20 cellular contexts compared by ENCODE assay signal in the genomic region with DNA sequence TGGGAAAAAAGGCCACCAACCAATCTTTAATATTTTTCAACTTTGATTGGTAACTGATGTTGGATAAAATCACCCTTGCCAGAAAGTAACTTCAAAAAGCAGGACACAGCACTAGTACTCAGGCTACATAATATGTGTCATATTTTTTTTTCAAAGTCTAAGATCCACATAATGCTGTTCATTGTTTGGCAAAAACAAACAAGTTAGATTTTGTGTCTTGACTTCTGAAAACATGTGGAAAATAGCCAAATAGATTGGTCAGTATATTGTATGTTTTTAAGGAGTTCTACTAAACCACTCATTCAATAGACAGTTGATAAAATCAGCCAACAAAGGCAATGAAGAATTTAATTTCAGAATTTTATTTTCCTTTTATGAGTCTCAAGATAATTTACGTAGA.
DNase-seq lines count a peak whose midpoint lies in the region; ATAC-seq and TF ChIP-seq lines count a peak whose summit lies in the region.
"Had no signal": no experiment of that assay in that cellular context is flagged by ENCODE, and none has a peak within 500 bp of the region (broad histone marks: within the 10 kb centered on the region; RNA-seq: fewer than 3 reads in every experiment).

No MANE protein-coding gene starts in this region.

- H3K9me3 ChIP-seq in RWPE2 (ENCODE audit: severe bottlenecking) (no peaks in the 10 kb centered on the region), neuron (ENCODE audit: low read length) (no peaks in the 10 kb centered on the region)
- H3K9me3 ChIP-seq: BE2C had no signal

- peak overlapping the region; percentile 88 for H3K27ac ChIP-seq in RWPE2 (ENCODE audit: poor library complexity, severe bottlenecking)
- H3K27ac ChIP-seq in foreskin keratinocyte = peak overlapping the region; percentile 25
- H3K27ac ChIP-seq in temporal lobe (ENCODE audit: low read depth, low read length) = peak overlapping the region; percentile 40
- H3K27ac ChIP-seq: PC-9, SK-N-MC had no signal

- H2AFZ ChIP-seq in neuron (ENCODE audit: low read depth, low read length) = peak overlapping the region; percentile 44
- H2AFZ ChIP-seq: PC-9 had no signal

- H3K4me3 ChIP-seq in RWPE2 (ENCODE audit: severe bottlenecking) = no peak overlapping the region
- no peak overlapping the region for H3K4me3 ChIP-seq in neuron (ENCODE audit: low read length)
- H3K4me3 ChIP-seq: K562, PC-9, SK-N-MC had no signal

- no peak for ATAC-seq in RWPE2 (ENCODE audit: low read depth)
- ATAC-seq in foreskin keratinocyte = peak; percentile 9
- ATAC-seq: K562 had no signal

- no peaks in the 10 kb centered on the region for H3K36me3 ChIP-seq in RWPE2 (ENCODE audit: low read depth)
- no peaks in the 10 kb centered on the region for H3K36me3 ChIP-seq in neuron (ENCODE audit: insufficient read depth, low read length)
- H3K36me3 ChIP-seq: BE2C had no signal

- no peaks in the 10 kb centered on the region for H3K27me3 ChIP-seq in RWPE2 (ENCODE audit: insufficient read depth, poor library complexity, severe bottlenecking)
- H3K27me3 ChIP-seq in foreskin keratinocyte = no peaks in the 10 kb centered on the region
- no peaks in the 10 kb centered on the region for H3K27me3 ChIP-seq in neuron (ENCODE audit: insufficient read depth, low read length)
- H3K27me3 ChIP-seq: BE2C had no signal

- DNase-seq in RWPE2 (ENCODE audit: low spot score) = no peak
- peak in 1 of 2 donors; percentile 23 for DNase-seq in foreskin keratinocyte
- DNase-seq in SHP77 (lab: John Stamatoyannopoulos, UW) = no peak
- no peak for DNase-seq in UCSD-AML1 (lab: John Stamatoyannopoulos, UW; ENCODE audit: unreplicated experiment)
- no peak for DNase-seq in nucleus accumbens (lab: John Stamatoyannopoulos, UW)
- DNase-seq: BE2C; CD4-positive, alpha-beta T cell; DMS79; HCEC 1CT; NCI-H1048; NCI-H1436 treated with DMSO at 0.1 percent for 48 hours; NCI-H2029 treated with DMSO at 0.1 percent for 48 hours; NCI-H2171 treated with DMSO at 0.1 percent for 48 hours; NCI-H446 treated with DMSO at 0.1 percent for 48 hours; NCI-H748 treated with DMSO at 0.1 percent for 48 hours; PC-9 had no signal

- H3K4me1 ChIP-seq in RWPE2 (ENCODE audit: insufficient read depth, poor library complexity, severe bottlenecking) (peaks cover 33% of the 10 kb centered on the region), foreskin keratinocyte (peaks cover 23% of the 10 kb centered on the region), neuron (ENCODE audit: insufficient read depth, low read length) (no peaks in the 10 kb centered on the region)
- H3K4me1 ChIP-seq: BE2C had no signal

- TF ChIP-seq CTCF in RWPE2 (IDR thresholded peaks at IDR 0.05; ENCODE audit: poor library complexity, severe bottlenecking) = no peak
- no peak for TF ChIP-seq CTCF in foreskin keratinocyte (conservative IDR thresholded peaks at IDR 0.05)

Comparison
In these comparisons a context has a peak if more than half of its experiments do, and no peak if none do; other contexts are left out.
1. H3K27ac ChIP-seq: peak in every context shown above with its lines; median percentile 88 in RWPE2; 40 in temporal lobe; 25 in foreskin keratinocyte.